Comparison of ENCODE assay signal across 10 cellular contexts in the genomic region with DNA sequence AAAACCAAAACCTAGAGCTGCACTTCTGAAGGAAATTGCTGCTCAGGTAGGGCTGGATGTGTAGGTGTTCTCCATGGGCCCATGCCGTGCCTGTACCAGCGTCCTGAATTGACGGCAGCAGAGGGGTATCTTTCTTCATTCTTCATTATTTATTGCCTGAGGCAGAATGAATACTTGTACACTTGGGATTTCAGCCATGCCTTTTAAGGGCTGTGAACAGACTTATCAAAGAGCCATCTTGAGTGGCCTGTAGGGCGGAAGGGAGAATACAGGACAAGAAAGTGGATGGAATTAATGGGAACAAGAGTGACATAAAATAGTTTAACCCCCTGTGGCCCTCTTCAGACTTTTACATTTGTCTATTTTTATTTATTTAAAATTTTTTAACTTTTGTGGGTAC.
DNase-seq lines count a peak whose midpoint lies in the region; ATAC-seq, FAIRE-seq and TF ChIP-seq lines count a peak whose summit lies in the region.
"Had no signal": no experiment of that assay in that cellular context is flagged by ENCODE, and none has a peak within 500 bp of the region (broad histone marks: within the 10 kb centered on the region; RNA-seq: fewer than 3 reads in every experiment).

No MANE protein-coding gene starts in this region.

- FAIRE-seq in small intestine (lab: Jason Lieb, UNC) (no peak), GM12892 (lab: Jason Lieb, UNC) (no peak)

- peaks cover 82% of the 10 kb centered on the region for H3K4me1 Mint-ChIP-seq in T-helper 2 cell treated with Interferon-gamma antibody and Interleukin-4, amounts not matched to agents 5 μg/mL and 100 μg/mL, for 36 hours (ENCODE audit: low read depth)
- H3K4me1 Mint-ChIP-seq in activated CD4-positive, alpha-beta memory T cell treated with anti-CD3 and anti-CD28 coated beads for 36 hours (ENCODE audit: low read depth) = peaks cover 87% of the 10 kb centered on the region

- H3K4me3 ChIP-seq in gastroesophageal sphincter (no peak overlapping the region), small intestine (ENCODE audit: low read depth in 1 of 2, low read length in 2 of 2) (no peak overlapping the region)

- H3K27me3 ChIP-seq in gastroesophageal sphincter = no peaks in the 10 kb centered on the region
- H3K27me3 ChIP-seq in small intestine (ENCODE audit: control insufficient read depth in 2 of 2, insufficient read depth in 2 of 2, low read length in 2 of 2) = no peaks in the 10 kb centered on the region

- CTCF ChIA-PET in activated CD4-positive, alpha-beta memory T cell treated with anti-CD3 and anti-CD28 coated beads for 36 hours (lab: Charles Lee) = interaction anchor here (1.1 kb wide), 1 partner anchor 12 kb away, joined by 4 read pairs; no protein-coding TSS in a partner anchor

- H3K4me1 ChIP-seq in gastroesophageal sphincter (peaks cover 20 to 100% (median 75%) of the 10 kb centered on the region in 3 donors), small intestine (ENCODE audit: control insufficient read depth in 2 of 2, insufficient read depth in 1 of 2, low read depth in 1 of 2, low read length in 1 of 2) (peaks cover 36 to 57% of the 10 kb centered on the region in 2 donors)

- intact Hi-C loops in activated CD4-positive, alpha-beta memory T cell treated with anti-CD3 and anti-CD28 coated beads for 36 hours (cut with micrococcal nuclease) = loop anchor here (5.0 kb wide), 1 partner anchor 269 kb away; the partner anchor contains the start of gene XPOT

- no peak for TF ChIP-seq CTCF in gastroesophageal sphincter (IDR thresholded peaks at IDR 0.05)

- H3K27ac ChIP-seq in gastroesophageal sphincter (peak overlapping the region; percentile 80 to 87 (median 84)), small intestine (ENCODE audit: low read depth in 1 of 2, low read length in 1 of 2) (peak overlapping the region; percentile 73 to 78)

- H3K9me3 ChIP-seq in gastroesophageal sphincter (no peaks in the 10 kb centered on the region), small intestine (ENCODE audit: control insufficient read depth, low read depth) (no peaks in the 10 kb centered on the region)

- no peak for DNase-seq in T-helper 2 cell treated with Interferon-gamma antibody and Interleukin-4, amounts not matched to agents 5 μg/mL and 100 μg/mL, for 36 hours (ENCODE audit: low spot score)
- no peak for DNase-seq in T-helper 2 cell
- DNase-seq in activated CD4-positive, alpha-beta memory T cell treated with anti-CD3 and anti-CD28 coated beads for 36 hours = no peak
- no peak for DNase-seq in small intestine
- no peak for DNase-seq in GM12892 (ENCODE audit: insufficient read length)
- DNase-seq in occipital lobe (lab: John Stamatoyannopoulos, UW) = no peak
- DNase-seq: H7, NCI-H1048 had no signal

- TF ChIP-seq EP300 in gastroesophageal sphincter (IDR thresholded peaks at IDR 0.05) = no peak

- no peaks in the 10 kb centered on the region for H3K36me3 ChIP-seq in gastroesophageal sphincter
- no peaks in the 10 kb centered on the region for H3K36me3 ChIP-seq in small intestine (ENCODE audit: control insufficient read depth in 2 of 2, insufficient read depth in 2 of 2, low read length in 2 of 2)

- peak overlapping the region; percentile 99 for H3K27ac Mint-ChIP-seq in T-helper 2 cell treated with Interferon-gamma antibody and Interleukin-4, amounts not matched to agents 5 μg/mL and 100 μg/mL, for 36 hours
- peak overlapping the region; percentile 96 for H3K27ac Mint-ChIP-seq in activated CD4-positive, alpha-beta memory T cell treated with anti-CD3 and anti-CD28 coated beads for 36 hours

- peaks cover 36% of the 10 kb centered on the region for H3K36me3 Mint-ChIP-seq in T-helper 2 cell treated with Interferon-gamma antibody and Interleukin-4, amounts not matched to agents 5 μg/mL and 100 μg/mL, for 36 hours (ENCODE audit: low read depth)
- H3K36me3 Mint-ChIP-seq in activated CD4-positive, alpha-beta memory T cell treated with anti-CD3 and anti-CD28 coated beads for 36 hours = no peaks in the 10 kb centered on the region

- H3K27me3 Mint-ChIP-seq in T-helper 2 cell treated with Interferon-gamma antibody and Interleukin-4, amounts not matched to agents 5 μg/mL and 100 μg/mL, for 36 hours (ENCODE audit: low read depth) = no peaks in the 10 kb centered on the region
- no peaks in the 10 kb centered on the region for H3K27me3 Mint-ChIP-seq in activated CD4-positive, alpha-beta memory T cell treated with anti-CD3 and anti-CD28 coated beads for 36 hours

- POLR2A ChIA-PET in activated CD4-positive, alpha-beta memory T cell treated with anti-CD3 and anti-CD28 coated beads for 36 hours (lab: Charles Lee) = interaction anchor here (1.1 kb wide), 1 partner anchor 11 kb away, joined by 4 read pairs; no protein-coding TSS in a partner anchor

- WGBS in gastroesophageal sphincter (ENCODE audit: low coverage in 1 of 2), 2 donors = 34 to 56% methylated on average over 2 to 4 of the region's 4 CpGs
- 20 to 54% (median 36%) methylated on average over 4 of the region's 4 CpGs for WGBS in small intestine, 3 donors

- H3K9me3 Mint-ChIP-seq in T-helper 2 cell treated with Interferon-gamma antibody and Interleukin-4, amounts not matched to agents 5 μg/mL and 100 μg/mL, for 36 hours = no peaks in the 10 kb centered on the region
- H3K9me3 Mint-ChIP-seq in activated CD4-positive, alpha-beta memory T cell treated with anti-CD3 and anti-CD28 coated beads for 36 hours = no peaks in the 10 kb centered on the region

- no peak for ATAC-seq in gastroesophageal sphincter
- ATAC-seq in HG03097 (IDR thresholded peaks at IDR 0.05; ENCODE audit: low FRiP score, unreplicated experiment) = no peak

- TF ChIP-seq POLR2A in gastroesophageal sphincter (IDR thresholded peaks at IDR 0.05) (no peak), GM12892 (IDR thresholded peaks at IDR 0.05; ENCODE audit: low read depth, low read length) (no peak)

- peak overlapping the region; percentile 96 for H3K4me3 Mint-ChIP-seq in T-helper 2 cell treated with Interferon-gamma antibody and Interleukin-4, amounts not matched to agents 5 μg/mL and 100 μg/mL, for 36 hours
- H3K4me3 Mint-ChIP-seq in activated CD4-positive, alpha-beta memory T cell treated with anti-CD3 and anti-CD28 coated beads for 36 hours = peak overlapping the region; percentile 23
